Comparison of ENCODE assay signal across 12 cellular contexts in genomic region chr13:27151798-27152599, GRCh38. TPM values are rescaled to one million over a fixed set of nuclear protein-coding genes. Genes with fewer than 3 reads are reported as not detected.
DNase-seq lines count a peak whose midpoint lies in the region; ATAC-seq and TF ChIP-seq lines count a peak whose summit lies in the region.
"Had no signal": no experiment of that assay in that cellular context is flagged by ENCODE, and none has a peak within 500 bp of the region (broad histone marks: within the 10 kb centered on the region; RNA-seq: fewer than 3 reads in every experiment).

No MANE protein-coding gene starts in this region.

- no peak overlapping the region for H3K27ac ChIP-seq in spleen
- H3K27ac ChIP-seq: VCaP had no signal

- H3K4me1 Mint-ChIP-seq in T-helper 17 cell, result peaks cover 43% of the 10 kb centered on the region

- intact Hi-C loops in left colon (cut with DNase I, micrococcal nuclease), result no loop called here
- intact Hi-C loops in lower leg skin (cut with DNase I; ENCODE audit: low total_unique reads), result no loop called here
- intact Hi-C loops in spleen (cut with DNase I; ENCODE audit: low total_unique reads), result no loop called here

- peaks cover 0 to 8% (median 0%) of the 10 kb centered on the region in 6 donors for H3K36me3 ChIP-seq in spleen

- H3K4me3 Mint-ChIP-seq in T-helper 17 cell, result peak overlapping the region; percentile 49
- H3K4me3 Mint-ChIP-seq: activated naive CD4-positive, alpha-beta T cell treated with anti-CD3 and anti-CD28 coated beads, Interleukin-2, amount 10 ng/mL, durations not matched to agents 7 days and 5 days had no signal

- no peaks in the 10 kb centered on the region for H3K27me3 Mint-ChIP-seq in T-helper 17 cell
- H3K27me3 Mint-ChIP-seq: activated naive CD4-positive, alpha-beta T cell treated with anti-CD3 and anti-CD28 coated beads, Interleukin-2, amount 10 ng/mL, durations not matched to agents 7 days and 5 days had no signal

- no peak overlapping the region for H3K27ac Mint-ChIP-seq in T-helper 17 cell
- H3K27ac Mint-ChIP-seq: activated naive CD4-positive, alpha-beta T cell treated with anti-CD3 and anti-CD28 coated beads, Interleukin-2, amount 10 ng/mL, durations not matched to agents 7 days and 5 days had no signal

- DNase-seq in EH (ENCODE audit: low read depth) (peak; percentile 21), T-helper 17 cell (no peak), left colon (no peak), lower leg skin (ENCODE audit: low spot score in 2 of 2) (no peak), spleen (no peak), DMS153 treated with DMSO at 0.1 percent for 48 hours (lab: John Stamatoyannopoulos, UW; ENCODE audit: unreplicated experiment) (no peak), SK-N-DZ (ENCODE audit: low spot score) (no peak)
- DNase-seq: activated naive CD4-positive, alpha-beta T cell treated with anti-CD3 and anti-CD28 coated beads, Interleukin-2, amount 10 ng/mL, durations not matched to agents 7 days and 5 days; NCI-H524 treated with DMSO at 0.1 percent for 48 hours; SHP77 treated with DMSO at 0.1 percent for 48 hours had no signal

- peaks cover 3 to 65% (median 44%) of the 10 kb centered on the region in 6 donors for H3K4me1 ChIP-seq in spleen

- H3K27me3 ChIP-seq in spleen (replicated peaks in 1 of 7), result no peaks in the 10 kb centered on the region

- H3K9me3 ChIP-seq in T-helper 17 cell (ENCODE audit: control insufficient read depth, low read length, poor library complexity, severe bottlenecking) (no peaks in the 10 kb centered on the region), spleen (peaks cover 0 to 11% (median 8%) of the 10 kb centered on the region in 8 donors)

- no peak for TF ChIP-seq POLR2A in lower leg skin (IDR thresholded peaks at IDR 0.05)
- TF ChIP-seq POLR2A in spleen (IDR thresholded peaks at IDR 0.05), result no peak

- H3K36me3 Mint-ChIP-seq in T-helper 17 cell (ENCODE audit: low read depth), result no peaks in the 10 kb centered on the region

- ATAC-seq in GM19035 (IDR thresholded peaks at IDR 0.05; ENCODE audit: unreplicated experiment) (peak; percentile 32), T-helper 17 cell (no peak), left colon (peak; percentile 96)

- TF ChIP-seq CTCF in lower leg skin (IDR thresholded peaks at IDR 0.05) (no peak), spleen (IDR thresholded peaks at IDR 0.05 in 8 of 11, conservative IDR thresholded peaks at IDR 0.05 in 3 of 11) (no peak)

- 58 to 61% methylated on average over 4 of the region's 4 CpGs for WGBS in lower leg skin, 2 donors
- WGBS in spleen, 5 donors, result 59 to 67% (median 65%) methylated on average over 4 of the region's 4 CpGs

- no peak overlapping the region for H3K4me3 ChIP-seq in lower leg skin (ENCODE audit: low read depth, poor library complexity, severe bottlenecking)
- H3K4me3 ChIP-seq in spleen, result no peak overlapping the region

RNA-seq across cellular contexts. Expression of gene USP12, which starts 19.6 kb away (rescaled TPM):
- total RNA-seq in T-helper 17 cell (10 to 100 TPM; 36.6 to 44.5 TPM), left colon (10 to 100 TPM; 32.2 to 42.0 TPM), lower leg skin (10 to 100 TPM; 23.0 to 30.9 (median 26.9) TPM), spleen (10 to 100 TPM; 26.9 to 37.3 (median 34.3) TPM)
- 10 to 100 TPM; 13.3 to 18.8 (median 16.1) TPM for polyA plus RNA-seq in spleen
- 9.9 and 11.5 TPM in 2 replicates for polyA plus RNA-seq in SK-N-DZ (2014; cell fraction: cytosol; rRNA removed)
- polyA plus RNA-seq in SK-N-DZ (2014; cell fraction: nucleus; rRNA removed), result 9.3 and 10.7 TPM in 2 replicates
